In the genomic region with DNA sequence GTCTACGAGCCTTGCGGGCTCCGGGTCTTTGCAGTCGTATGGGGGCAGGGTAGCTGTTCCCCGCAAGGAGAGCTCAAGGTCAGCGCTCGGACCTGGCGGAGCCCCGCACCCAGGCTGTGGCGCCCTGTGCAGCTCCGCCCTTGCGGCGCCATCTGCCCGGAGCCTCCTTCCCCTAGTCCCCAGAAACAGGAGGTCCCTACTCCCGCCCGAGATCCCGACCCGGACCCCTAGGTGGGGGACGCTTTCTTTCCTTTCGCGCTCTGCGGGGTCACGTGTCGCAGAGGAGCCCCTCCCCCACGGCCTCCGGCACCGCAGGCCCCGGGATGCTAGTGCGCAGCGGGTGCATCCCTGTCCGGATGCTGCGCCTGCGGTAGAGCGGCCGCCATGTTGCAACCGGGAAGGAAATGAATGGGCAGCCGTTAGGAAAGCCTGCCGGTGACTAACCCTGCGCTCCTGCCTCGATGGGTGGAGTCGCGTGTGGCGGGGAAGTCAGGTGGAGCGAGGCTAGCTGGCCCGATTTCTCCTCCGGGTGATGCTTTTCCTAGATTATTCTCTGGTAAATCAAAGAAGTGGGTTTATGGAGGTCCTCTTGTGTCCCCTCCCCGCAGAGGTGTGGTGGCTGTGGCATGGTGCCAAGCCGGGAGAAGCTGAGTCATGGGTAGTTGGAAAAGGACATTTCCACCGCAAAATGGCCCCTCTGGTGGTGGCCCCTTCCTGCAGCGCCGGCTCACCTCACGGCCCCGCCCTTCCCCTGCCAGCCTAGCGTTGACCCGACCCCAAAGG, we compare ENCODE assay signal across 8 cellular contexts. TPM values are rescaled to one million over a fixed set of nuclear protein-coding genes. Genes with fewer than 3 reads are reported as not detected.
DNase-seq lines count a peak whose midpoint lies in the region; ATAC-seq and TF ChIP-seq lines count a peak whose summit lies in the region.

No MANE protein-coding gene starts in this region.

- CTCF ChIA-PET in SK-N-SH (lab: Yijun Ruan, JAX), result interaction anchor here (0.9 to 9.4 kb wide), 7 partner anchors 11 to 112 kb away, joined by 3 to 228 read pairs (median 4); a partner anchor contains a TSS

- H3K9ac ChIP-seq in SK-N-SH, result peak overlapping the region; percentile 99
- H3K9ac ChIP-seq in parathyroid adenoma, result peak overlapping the region; percentile 59

- peak overlapping the region; percentile 95 for H3K4me3 ChIP-seq in Jurkat, Clone E6-1 (ENCODE audit: low read length)
- H3K4me3 ChIP-seq in SK-N-SH (ENCODE audit: low read depth in 2 of 2, low read length in 1 of 2) (peak overlapping the region; percentile 93 to 97), cardiac muscle cell (peak overlapping the region; percentile 91), parathyroid adenoma (ENCODE audit: low read depth, low read length) (peak overlapping the region; percentile 96)

- H3K27ac ChIP-seq in SK-N-SH (ENCODE audit: low read depth in 2 of 2, low read length in 1 of 2), result peak overlapping the region; percentile 95 to 96
- H3K27ac ChIP-seq in cardiac muscle cell, result peak overlapping the region; percentile 84
- H3K27ac ChIP-seq in parathyroid adenoma, result peak overlapping the region; percentile 93

- H3K4me1 ChIP-seq in SK-N-SH (ENCODE audit: control insufficient read depth in 1 of 2, insufficient read depth in 2 of 2, low read depth in 1 of 2, low read length in 1 of 2), result peaks cover 15 to 34% of the 10 kb centered on the region in 2 experiments; a peak in 3 of 4 replicates
- peaks cover 26% of the 10 kb centered on the region for H3K4me1 ChIP-seq in cardiac muscle cell (ENCODE audit: low read depth)
- H3K4me1 ChIP-seq in parathyroid adenoma, result peaks cover 17% of the 10 kb centered on the region

- H3K27ac Mint-ChIP-seq in activated naive CD8-positive, alpha-beta T cell treated with anti-CD3 and anti-CD28 coated beads, Interleukin-2, amount 10 ng/mL, durations not matched to agents 7 days and 5 days, result peak overlapping the region; percentile 98
- H3K27ac Mint-ChIP-seq in type B pancreatic cell, result peak overlapping the region; percentile 100

- TF ChIP-seq CTCF in SK-N-SH (IDR thresholded peaks at IDR 0.05), result no peak; the same call in 1 of the 2 replicates
- no peak for TF ChIP-seq CTCF in cardiac muscle cell (IDR thresholded peaks at IDR 0.05; ENCODE audit: low read depth, low read length)
- TF ChIP-seq CTCF in parathyroid adenoma (IDR thresholded peaks at IDR 0.05), result no peak
- TF ChIP-seq CTCF in type B pancreatic cell (conservative IDR thresholded peaks at IDR 0.05), result peak; percentile 34

- H3K4me2 ChIP-seq in SK-N-SH (peak overlapping the region; percentile 100), parathyroid adenoma (ENCODE audit: low read length) (peak overlapping the region; percentile 99)

- no peaks in the 10 kb centered on the region for H3K27me3 ChIP-seq in SK-N-SH (ENCODE audit: insufficient read depth)
- H3K27me3 ChIP-seq in cardiac muscle cell, result no peaks in the 10 kb centered on the region
- H3K27me3 ChIP-seq in parathyroid adenoma (ENCODE audit: control insufficient read depth, insufficient read depth, low read length), result no peaks in the 10 kb centered on the region

- no peaks in the 10 kb centered on the region for H3K9me2 ChIP-seq in SK-N-SH

- no peaks in the 10 kb centered on the region for H3K27me3 Mint-ChIP-seq in activated naive CD8-positive, alpha-beta T cell treated with anti-CD3 and anti-CD28 coated beads, Interleukin-2, amount 10 ng/mL, durations not matched to agents 7 days and 5 days
- H3K27me3 Mint-ChIP-seq in type B pancreatic cell, result peaks cover 6% of the 10 kb centered on the region

- WGBS in SK-N-SH (ENCODE audit: low lambda C conversion rate), result 0% methylated on average over 16 of the region's 55 CpGs

- peak overlapping the region; percentile 100 for H3K4me3 Mint-ChIP-seq in activated naive CD8-positive, alpha-beta T cell treated with anti-CD3 and anti-CD28 coated beads, Interleukin-2, amount 10 ng/mL, durations not matched to agents 7 days and 5 days
- peak overlapping the region; percentile 97 for H3K4me3 Mint-ChIP-seq in type B pancreatic cell

- H4K20me1 ChIP-seq in SK-N-SH (ENCODE audit: insufficient read depth), result peaks cover 55% of the 10 kb centered on the region

- peaks cover 52% of the 10 kb centered on the region for H3K36me3 Mint-ChIP-seq in activated naive CD8-positive, alpha-beta T cell treated with anti-CD3 and anti-CD28 coated beads, Interleukin-2, amount 10 ng/mL, durations not matched to agents 7 days and 5 days
- H3K36me3 Mint-ChIP-seq in type B pancreatic cell, result peaks cover 45% of the 10 kb centered on the region

- POLR2A ChIA-PET in SK-N-SH (lab: Yijun Ruan, JAX), result interaction anchor here (0.6 to 5.4 kb wide), 16 partner anchors 12 to 410 kb away, joined by 3 to 73 read pairs (median 6); a partner anchor contains a TSS
- POLR2A ChIA-PET in activated naive CD8-positive, alpha-beta T cell treated with anti-CD3 and anti-CD28 coated beads, Interleukin-2, amount 10 ng/mL, durations not matched to agents 7 days and 5 days (lab: Charles Lee), result interaction anchor here (0.8 to 6.2 kb wide), 27 partner anchors 16 to 317 kb away, joined by 3 to 72 read pairs (median 5); a partner anchor contains a TSS

- H3K9me3 ChIP-seq in SK-N-SH (no peaks in the 10 kb centered on the region), cardiac muscle cell (ENCODE audit: low read depth) (no peaks in the 10 kb centered on the region), parathyroid adenoma (ENCODE audit: control insufficient read depth, low read length) (no peaks in the 10 kb centered on the region)

- H3K36me3 ChIP-seq in SK-N-SH (replicated peaks in 1 of 2; ENCODE audit: control insufficient read depth in 1 of 2, insufficient read depth in 2 of 2, low read length in 1 of 2) (peaks cover 48 to 51% of the 10 kb centered on the region in 2 experiments), cardiac muscle cell (peaks cover 37% of the 10 kb centered on the region), parathyroid adenoma (ENCODE audit: control insufficient read depth, insufficient read depth, low read length) (no peaks in the 10 kb centered on the region)

- no peak for TF ChIP-seq EP300 in SK-N-SH (IDR thresholded peaks at IDR 0.05; ENCODE audit: borderline replicate concordance in 1 of 2, low read depth in 1 of 2, low read length in 1 of 2)

- H3K79me2 ChIP-seq in SK-N-SH (ENCODE audit: insufficient read depth), result peaks cover 62% of the 10 kb centered on the region
- peaks cover 6% of the 10 kb centered on the region for H3K79me2 ChIP-seq in parathyroid adenoma

- H2AFZ ChIP-seq in SK-N-SH (ENCODE audit: low read depth), result no peak overlapping the region
- peak overlapping the region; percentile 3 for H2AFZ ChIP-seq in parathyroid adenoma

- no peaks in the 10 kb centered on the region for H3K9me3 Mint-ChIP-seq in activated naive CD8-positive, alpha-beta T cell treated with anti-CD3 and anti-CD28 coated beads, Interleukin-2, amount 10 ng/mL, durations not matched to agents 7 days and 5 days
- no peaks in the 10 kb centered on the region for H3K9me3 Mint-ChIP-seq in type B pancreatic cell

- H3K4me1 Mint-ChIP-seq in activated naive CD8-positive, alpha-beta T cell treated with anti-CD3 and anti-CD28 coated beads, Interleukin-2, amount 10 ng/mL, durations not matched to agents 7 days and 5 days, result peaks cover 44% of the 10 kb centered on the region
- peaks cover 32% of the 10 kb centered on the region for H3K4me1 Mint-ChIP-seq in type B pancreatic cell (ENCODE audit: unreplicated experiment)

- DNase-seq in AG08396 (ENCODE audit: low spot score), result peak; percentile 67
- peak; percentile 78 for DNase-seq in Jurkat, Clone E6-1 (ENCODE audit: low read depth, low spot score)
- DNase-seq in SK-N-SH, result peak; percentile 81
- peak; percentile 84 for DNase-seq in activated naive CD8-positive, alpha-beta T cell treated with anti-CD3 and anti-CD28 coated beads, Interleukin-2, amount 10 ng/mL, durations not matched to agents 7 days and 5 days
- peak; percentile 62 to 84 for DNase-seq in cardiac muscle cell (ENCODE audit: low read depth in 1 of 2, low spot score in 1 of 2)
- DNase-seq in type B pancreatic cell (ENCODE audit: extremely low spot score, unreplicated experiment), result no peak

- TF ChIP-seq RAD21 in SK-N-SH (IDR thresholded peaks at IDR 0.05; ENCODE audit: low read length), result no peak

- ATAC-seq in GM18909 (IDR thresholded peaks at IDR 0.05; ENCODE audit: poor library complexity, unreplicated experiment), result peak; percentile 5
- peak; percentile 11 for ATAC-seq in activated naive CD8-positive, alpha-beta T cell treated with anti-CD3 and anti-CD28 coated beads, Interleukin-2, amount 10 ng/mL, durations not matched to agents 7 days and 5 days (ENCODE audit: low read depth)

- H3F3A ChIP-seq in SK-N-SH (replicated peaks; ENCODE audit: insufficient read depth), result peaks cover 91% of the 10 kb centered on the region

RNA-seq across cellular contexts. Expression of a gene that starts 0.8 kb away (rescaled TPM):
- polyA plus RNA-seq in Jurkat, Clone E6-1 (2012; ENCODE audit: insufficient read depth, insufficient read length), result 5,274 TPM
- polyA plus RNA-seq in SK-N-SH (2012; rRNA removed) (7,875 and 8,077 TPM in 2 replicates), cardiac muscle cell (11,564 and 14,299 TPM in 2 replicates)
- 5,050 and 6,344 TPM in 2 replicates for polyA plus RNA-seq in SK-N-SH (2012; cell fraction: cytosol; rRNA removed)
- 5,294 and 6,955 TPM in 2 replicates for polyA plus RNA-seq in SK-N-SH (2012; cell fraction: nucleus; rRNA removed)
- total RNA-seq in activated naive CD8-positive, alpha-beta T cell treated with anti-CD3 and anti-CD28 coated beads, Interleukin-2, amount 10 ng/mL, durations not matched to agents 7 days and 5 days, result 1,000 to 10,000 TPM; 4,618 to 4,824 TPM
- total RNA-seq in cardiac muscle cell (8,013 and 12,904 TPM in 2 replicates), type B pancreatic cell (ENCODE audit: low replicate concordance) (2,317 and 5,618 TPM in 2 replicates)

RNA-seq across cellular contexts. Expression of a gene that starts 20.7 kb away (rescaled TPM):
- 21.3 TPM for polyA plus RNA-seq in Jurkat, Clone E6-1 (2012; ENCODE audit: insufficient read depth, insufficient read length)
- polyA plus RNA-seq in SK-N-SH (2012; rRNA removed) (50.1 and 50.6 TPM in 2 replicates), cardiac muscle cell (25.4 and 28.4 TPM in 2 replicates)
- 16.0 and 21.0 TPM in 2 replicates for polyA plus RNA-seq in SK-N-SH (2012; cell fraction: cytosol; rRNA removed)
- polyA plus RNA-seq in SK-N-SH (2012; cell fraction: nucleus; rRNA removed), result 274 and 306 TPM in 2 replicates
- 10 to 100 TPM; 35.8 to 37.5 TPM for total RNA-seq in activated naive CD8-positive, alpha-beta T cell treated with anti-CD3 and anti-CD28 coated beads, Interleukin-2, amount 10 ng/mL, durations not matched to agents 7 days and 5 days
- total RNA-seq in cardiac muscle cell (18.0 and 29.0 TPM in 2 replicates), type B pancreatic cell (ENCODE audit: low replicate concordance) (9.1 and 17.5 TPM in 2 replicates)

RNA-seq across cellular contexts. Expression of a gene that starts 33.0 kb away (rescaled TPM):
- 91.1 TPM for polyA plus RNA-seq in Jurkat, Clone E6-1 (2012; ENCODE audit: insufficient read depth, insufficient read length)
- polyA plus RNA-seq in SK-N-SH (2012; rRNA removed) (64.5 and 76.2 TPM in 2 replicates), cardiac muscle cell (36.2 and 38.2 TPM in 2 replicates)
- polyA plus RNA-seq in SK-N-SH (2012; cell fraction: cytosol; rRNA removed), result 45.2 and 46.3 TPM in 2 replicates
- polyA plus RNA-seq in SK-N-SH (2012; cell fraction: nucleus; rRNA removed), result 283 and 315 TPM in 2 replicates
- 10 to 100 TPM; 76.1 to 78.6 TPM for total RNA-seq in activated naive CD8-positive, alpha-beta T cell treated with anti-CD3 and anti-CD28 coated beads, Interleukin-2, amount 10 ng/mL, durations not matched to agents 7 days and 5 days
- total RNA-seq in cardiac muscle cell (20.4 and 45.5 TPM in 2 replicates), type B pancreatic cell (ENCODE audit: low replicate concordance) (60.9 and 106 TPM in 2 replicates)

RNA-seq across cellular contexts. Expression of a gene that starts 41.2 kb away (rescaled TPM):
- 88.5 TPM for polyA plus RNA-seq in Jurkat, Clone E6-1 (2012; ENCODE audit: insufficient read depth, insufficient read length)
- polyA plus RNA-seq in SK-N-SH (2012; rRNA removed) (39.8 and 46.9 TPM in 2 replicates), cardiac muscle cell (20.2 and 70.7 TPM in 2 replicates)
- 27.2 and 35.7 TPM in 2 replicates for polyA plus RNA-seq in SK-N-SH (2012; cell fraction: cytosol; rRNA removed)
- polyA plus RNA-seq in SK-N-SH (2012; cell fraction: nucleus; rRNA removed), result 46.2 and 57.3 TPM in 2 replicates
- 100 to 1,000 TPM; 147 to 157 TPM for total RNA-seq in activated naive CD8-positive, alpha-beta T cell treated with anti-CD3 and anti-CD28 coated beads, Interleukin-2, amount 10 ng/mL, durations not matched to agents 7 days and 5 days
- total RNA-seq in cardiac muscle cell (134 and 156 TPM in 2 replicates), type B pancreatic cell (ENCODE audit: low replicate concordance) (96.5 and 109 TPM in 2 replicates)

RNA-seq across cellular contexts. Expression of a gene that starts 42.0 kb away (rescaled TPM):
- polyA plus RNA-seq in Jurkat, Clone E6-1 (2012; ENCODE audit: insufficient read depth, insufficient read length), result 450 TPM
- polyA plus RNA-seq in SK-N-SH (2012; rRNA removed) (189 and 195 TPM in 2 replicates), cardiac muscle cell (279 and 308 TPM in 2 replicates)
- 238 and 299 TPM in 2 replicates for polyA plus RNA-seq in SK-N-SH (2012; cell fraction: cytosol; rRNA removed)
- polyA plus RNA-seq in SK-N-SH (2012; cell fraction: nucleus; rRNA removed), result 53.6 and 63.7 TPM in 2 replicates
- total RNA-seq in activated naive CD8-positive, alpha-beta T cell treated with anti-CD3 and anti-CD28 coated beads, Interleukin-2, amount 10 ng/mL, durations not matched to agents 7 days and 5 days, result 100 to 1,000 TPM; 169 to 170 TPM
- total RNA-seq in cardiac muscle cell (75.1 and 104 TPM in 2 replicates), type B pancreatic cell (ENCODE audit: low replicate concordance) (213 and 396 TPM in 2 replicates)
